8 cellular contexts compared by ENCODE assay signal in the genomic region with DNA sequence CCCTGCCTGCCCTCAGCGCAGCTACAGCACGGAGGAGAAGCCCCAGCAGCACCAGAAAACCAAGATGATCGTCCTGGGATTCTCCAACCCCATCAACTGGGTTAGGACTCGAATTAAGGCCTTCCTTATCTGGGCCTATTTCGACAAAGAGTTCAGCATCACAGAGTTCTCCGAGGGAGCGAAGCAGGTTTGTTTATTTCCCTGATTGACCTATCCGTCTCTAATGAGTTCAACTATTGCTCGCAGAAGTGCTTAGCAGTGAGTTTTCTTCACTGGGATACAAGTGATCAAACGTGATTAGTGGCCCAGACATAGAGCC. TPM values are rescaled to one million over a fixed set of nuclear protein-coding genes. Genes with fewer than 3 reads are reported as not detected.
DNase-seq lines count a peak whose midpoint lies in the region; ATAC-seq, FAIRE-seq and TF ChIP-seq lines count a peak whose summit lies in the region.

No MANE protein-coding gene starts in this region.

- DNase-seq in AG04450 (ENCODE audit: low read depth, low spot score): no peak
- DNase-seq in HCT116 (ENCODE audit: low read depth, low spot score): no peak
- no peak for DNase-seq in astrocyte of the spinal cord (ENCODE audit: low read depth, low spot score)
- no peak for DNase-seq in mesenchymal stem cell
- DNase-seq in frontal cortex (ENCODE audit: low spot score in 2 of 2): no peak
- DNase-seq in amygdala (lab: John Stamatoyannopoulos, UW): no peak
- DNase-seq in cerebellar cortex (ENCODE audit: low spot score): no peak

- peaks cover 85% of the 10 kb centered on the region for H3K79me2 ChIP-seq in HCT116 (ENCODE audit: insufficient read depth, low read length)

- no peak for TF ChIP-seq RAD21 in HCT116 (IDR thresholded peaks at IDR 0.05; ENCODE audit: low read depth)

- H3K14ac ChIP-seq in mesenchymal stem cell (ENCODE audit: low read length in 2 of 2): peak overlapping the region in 1 of 2 experiments; percentile 78

- H3K4me2 ChIP-seq in HCT116 (ENCODE audit: low read length) (peak overlapping the region; percentile 89), mesenchymal stem cell (ENCODE audit: low read length, poor library complexity, severe bottlenecking) (peak overlapping the region; percentile 91)

- peak overlapping the region; percentile 90 for H3K4me3 ChIP-seq in AG04450 (ENCODE audit: low read depth, low read length)
- peak overlapping the region; percentile 82 to 88 for H3K4me3 ChIP-seq in HCT116 (replicated peaks in 1 of 2; ENCODE audit: low read depth in 1 of 2, low read length in 2 of 2)
- H3K4me3 ChIP-seq in astrocyte of the spinal cord (ENCODE audit: low read depth, low read length): peak overlapping the region; percentile 66
- H3K4me3 ChIP-seq in mesenchymal stem cell (ENCODE audit: insufficient read depth in 1 of 2, low read depth in 1 of 2, low read length in 2 of 2): peak overlapping the region; percentile 96 to 99

- H2BK5ac ChIP-seq in mesenchymal stem cell (ENCODE audit: low read depth, low read length, poor library complexity, severe bottlenecking): peak overlapping the region; percentile 4

- H2BK120ac ChIP-seq in mesenchymal stem cell (ENCODE audit: low read depth, low read length): peak overlapping the region; percentile 81

- H3K18ac ChIP-seq in mesenchymal stem cell (ENCODE audit: low read depth in 1 of 2, low read length in 2 of 2): peak overlapping the region; percentile 86 to 97

- H2AK5ac ChIP-seq in mesenchymal stem cell (ENCODE audit: low read length, severe bottlenecking): no peak overlapping the region

- H3K79me1 ChIP-seq in mesenchymal stem cell (replicated peaks; ENCODE audit: low read length, poor library complexity, severe bottlenecking): peaks cover 7% of the 10 kb centered on the region

- H3K4me1 ChIP-seq in HCT116 (ENCODE audit: control insufficient read depth in 1 of 2, insufficient read depth in 2 of 2, low read length in 2 of 2): peaks cover 7 to 16% of the 10 kb centered on the region in 2 experiments; a peak in 2 of 4 replicates
- peaks cover 11% of the 10 kb centered on the region for H3K4me1 ChIP-seq in mesenchymal stem cell (ENCODE audit: control insufficient read depth, insufficient read depth, low read depth, low read length)

- H3K36me3 ChIP-seq in HCT116 (ENCODE audit: control insufficient read depth in 1 of 2, insufficient read depth in 2 of 2, low read length in 2 of 2) (peaks cover 11 to 14% of the 10 kb centered on the region in 2 experiments; a peak in 3 of 4 replicates), mesenchymal stem cell (ENCODE audit: control insufficient read depth in 1 of 2, insufficient read depth in 2 of 2, low read depth in 1 of 2, low read length in 2 of 2) (peaks cover under 1 to 30% of the 10 kb centered on the region in 2 experiments)

- CTCF ChIA-PET in AG04450 (lab: Charles Lee): no interaction called here
- CTCF ChIA-PET in HCT116 (lab: Charles Lee): no interaction called here

- H3K27me3 ChIP-seq in AG04450 (ENCODE audit: control insufficient read depth, insufficient read depth, low read length): no peaks in the 10 kb centered on the region
- H3K27me3 ChIP-seq in HCT116 (ENCODE audit: insufficient read depth, low read length): no peaks in the 10 kb centered on the region
- H3K27me3 ChIP-seq in mesenchymal stem cell (ENCODE audit: control insufficient read depth in 1 of 2, insufficient read depth in 1 of 2, low read length in 2 of 2): no peaks in the 10 kb centered on the region

- H4K8ac ChIP-seq in mesenchymal stem cell (ENCODE audit: low read length): peak overlapping the region; percentile 99

- intact Hi-C loops in HCT116 (cut with micrococcal nuclease): no loop called here

- H3K23ac ChIP-seq in mesenchymal stem cell (ENCODE audit: low read length in 2 of 2): peak overlapping the region in 1 of 2 experiments; percentile 67

- POLR2A ChIA-PET in AG04450 (lab: Yijun Ruan, JAX) (no interaction called here), HCT116 (lab: Charles Lee) (no interaction called here)

- BruUV-seq in HCT116 (replicated peaks; lab: Mats Ljungman, UMichigan): no TSS peak

- 0% methylated on average over 10 of the region's 10 CpGs for WGBS in mesenchymal stem cell

- peak overlapping the region; percentile 95 for H3K27ac ChIP-seq in AG04450 (ENCODE audit: low read depth, low read length)
- H3K27ac ChIP-seq in HCT116 (ENCODE audit: low read depth, low read length): peak overlapping the region; percentile 84
- peak overlapping the region; percentile 95 for H3K27ac ChIP-seq in mesenchymal stem cell (ENCODE audit: low read length, poor library complexity, severe bottlenecking)

- H2BK15ac ChIP-seq in mesenchymal stem cell (ENCODE audit: low read depth, poor library complexity, severe bottlenecking): peak overlapping the region; percentile 19

- RAD21 ChIA-PET in HCT116 (lab: Charles Lee; ENCODE audit: low non-redundant PET in 1 of 2, low total read pairs in 2 of 2, uncharacterized antibody in 2 of 2, unreplicated experiment in 2 of 2): no interaction called here

- H4K91ac ChIP-seq in mesenchymal stem cell (ENCODE audit: low read length): peak overlapping the region; percentile 93

- FAIRE-seq in frontal cortex (lab: Jason Lieb, UNC): no peak

- H3K9ac ChIP-seq in HCT116 (ENCODE audit: low read length) (peak overlapping the region; percentile 92), mesenchymal stem cell (ENCODE audit: low read length) (peak overlapping the region; percentile 95)

- no peaks in the 10 kb centered on the region for H3K9me2 ChIP-seq in HCT116 (ENCODE audit: insufficient read depth)

- peak overlapping the region in 1 of 2 experiments; percentile 95 for H3K4ac ChIP-seq in mesenchymal stem cell (ENCODE audit: low read depth in 1 of 2, low read length in 2 of 2)

- H2BK12ac ChIP-seq in mesenchymal stem cell (ENCODE audit: low read length in 2 of 2): no peak overlapping the region

- no peaks in the 10 kb centered on the region; the same call in 1 of the 2 replicates for H3K9me3 ChIP-seq in AG04450 (ENCODE audit: control insufficient read depth, insufficient read depth, low read length)
- no peaks in the 10 kb centered on the region for H3K9me3 ChIP-seq in HCT116 (ENCODE audit: control insufficient read depth in 1 of 2, insufficient read depth in 1 of 2, low read depth in 1 of 2, low read length in 2 of 2)
- H3K9me3 ChIP-seq in mesenchymal stem cell (ENCODE audit: control insufficient read depth, low read length): no peaks in the 10 kb centered on the region

- TF ChIP-seq CTCF in AG04450 (IDR thresholded peaks at IDR 0.05; ENCODE audit: low read depth, low read length) (no peak), HCT116 (IDR thresholded peaks at IDR 0.05 in 2 of 3, conservative IDR thresholded peaks at IDR 0.05 in 1 of 3; ENCODE audit: borderline replicate concordance in 1 of 3, insufficient read depth in 1 of 3, low read depth in 2 of 3, low read length in 2 of 3) (no peak), astrocyte of the spinal cord (IDR thresholded peaks at IDR 0.05; ENCODE audit: low read depth, low read length) (no peak)

- no peak for TF ChIP-seq POLR2A in HCT116 (IDR thresholded peaks at IDR 0.05; ENCODE audit: borderline replicate concordance, extremely low read depth, insufficient read depth, insufficient read length)

- no peak for ATAC-seq in HCT116
- no peak for ATAC-seq in HG03097 (IDR thresholded peaks at IDR 0.05; ENCODE audit: low FRiP score, unreplicated experiment)

- H4K20me1 ChIP-seq in HCT116 (ENCODE audit: insufficient read depth): no peaks in the 10 kb centered on the region

- in situ Hi-C loops in astrocyte of the spinal cord (cut with HindIII; ENCODE audit: low sequenced_read_pairs): no loop called here

- peak overlapping the region; percentile 77 for H2AFZ ChIP-seq in HCT116 (ENCODE audit: low read depth, low read length, poor library complexity, severe bottlenecking)
- peak overlapping the region; percentile 96 for H2AFZ ChIP-seq in mesenchymal stem cell (ENCODE audit: low read depth, low read length)

TF ChIP-seq in HCT116, 20 proteins besides CTCF, POLR2A, EP300 and RAD21:
- TF ChIP-seq EZH2 (IDR thresholded peaks at IDR 0.05) (no peak), ZNF274 (IDR thresholded peaks at IDR 0.05; ENCODE audit: low read depth, low read length) (no peak), YY1 (IDR thresholded peaks at IDR 0.05; ENCODE audit: extremely low read depth, insufficient replicate concordance, low read depth, low read length) (no peak), ZFX (IDR thresholded peaks at IDR 0.05) (peak; percentile 78)

RNA-seq across cellular contexts. Expression of a gene that starts 0.6 kb away (rescaled TPM):
- 15.0 and 19.5 TPM in 2 replicates for polyA plus RNA-seq in AG04450 (2011; rRNA removed)
- polyA minus RNA-seq in AG04450 (2011; rRNA and poly(A)+ RNA removed): 8.3 and 13.5 TPM in 2 replicates
- 32.5 TPM for total RNA-seq in HCT116 (2021; ENCODE audit: unreplicated experiment)
- polyA plus RNA-seq in HCT116 (2012): 24.3 and 25.7 TPM in 2 replicates
- polyA plus RNA-seq in mesenchymal stem cell (2013, experiment 1 of 2): 10.8 TPM
- polyA plus RNA-seq in mesenchymal stem cell (2013, experiment 2 of 2): 11.6 TPM
- total RNA-seq in frontal cortex: 14.3 TPM

RNA-seq across cellular contexts. Expression of a gene that starts 0.7 kb away (rescaled TPM):
- 5.2 and 6.7 TPM in 2 replicates for polyA plus RNA-seq in AG04450 (2011; rRNA removed)
- 3.1 and 4.4 TPM in 2 replicates for polyA minus RNA-seq in AG04450 (2011; rRNA and poly(A)+ RNA removed)
- total RNA-seq in HCT116 (2021; ENCODE audit: unreplicated experiment) (7.7 TPM), frontal cortex (13.9 TPM)
- 2.8 and 4.3 TPM in 2 replicates for polyA plus RNA-seq in HCT116 (2012)
- 3.8 TPM for polyA plus RNA-seq in mesenchymal stem cell (2013, experiment 1 of 2)
- 3.8 TPM for polyA plus RNA-seq in mesenchymal stem cell (2013, experiment 2 of 2)

RNA-seq across cellular contexts. Expression of a gene that starts 44.9 kb away (rescaled TPM):
- polyA plus RNA-seq in AG04450 (2011; rRNA removed): 4.3 and 7.0 TPM in 2 replicates
- 2.3 and 4.3 TPM in 2 replicates for polyA minus RNA-seq in AG04450 (2011; rRNA and poly(A)+ RNA removed)
- total RNA-seq in HCT116 (2021; ENCODE audit: unreplicated experiment): 21.6 TPM
- 4.4 and 5.9 TPM in 2 replicates for polyA plus RNA-seq in HCT116 (2012)
- polyA plus RNA-seq in mesenchymal stem cell (2013, experiment 1 of 2): 5.9 TPM
- 6.2 TPM for polyA plus RNA-seq in mesenchymal stem cell (2013, experiment 2 of 2)
- total RNA-seq in frontal cortex: 35.5 TPM
